ENCODE assay signal across 14 cellular contexts in genomic region chr3:158809642-158810041, GRCh38. TPM values are rescaled to one million over a fixed set of nuclear protein-coding genes. Genes with fewer than 3 reads are reported as not detected.
DNase-seq lines count a peak whose midpoint lies in the region; ATAC-seq and TF ChIP-seq lines count a peak whose summit lies in the region.
"Had no signal": no experiment of that assay in that cellular context is flagged by ENCODE, and none has a peak within 500 bp of the region (broad histone marks: within the 10 kb centered on the region; RNA-seq: fewer than 3 reads in every experiment).

No MANE protein-coding gene starts in this region.

- no peak for TF ChIP-seq CTCF in epithelial cell of esophagus (IDR thresholded peaks at IDR 0.05; ENCODE audit: insufficient read depth, low read depth, low read length, missing control alignments)
- no peak for TF ChIP-seq CTCF in spleen (IDR thresholded peaks at IDR 0.05 in 8 of 11, conservative IDR thresholded peaks at IDR 0.05 in 3 of 11)
- no peak for TF ChIP-seq CTCF in OCI-LY7 (conservative IDR thresholded peaks at IDR 0.05; ENCODE audit: low read length)
- TF ChIP-seq CTCF in MCF 10A (IDR thresholded peaks at IDR 0.05; ENCODE audit: unreplicated experiment): no peak
- no peak for TF ChIP-seq CTCF in Calu3 (IDR thresholded peaks at IDR 0.05; ENCODE audit: unreplicated experiment)

- WGBS in spleen, 5 donors: 62 to 85% (median 77%) methylated on average over 4 of the region's 4 CpGs

- no peaks in the 10 kb centered on the region for H3K79me2 ChIP-seq in OCI-LY7 (ENCODE audit: insufficient read depth, low read depth, low read length)

- POLR2A ChIA-PET in OCI-LY7 (lab: Charles Lee) (interaction anchor here (0.8 to 0.9 kb wide), 2 partner anchors 9 to 55 kb away, joined by 3 read pairs; no protein-coding TSS in a partner anchor), MCF 10A (lab: Yijun Ruan, JAX) (interaction anchor here (1.0 kb wide), 1 partner anchor 25 kb away, joined by 4 read pairs; no protein-coding TSS in a partner anchor)

- no peaks in the 10 kb centered on the region for H3K27me3 Mint-ChIP-seq in activated T-cell treated with anti-CD3 and anti-CD28 coated beads, Interleukin-2, amount 50 U/mL, for 72 hours (ENCODE audit: low read depth)
- no peaks in the 10 kb centered on the region for H3K27me3 Mint-ChIP-seq in activated T-cell treated with anti-CD3 and anti-CD28 coated beads, Interleukin-2, amount 50 U/mL, for 4 hours (ENCODE audit: low read depth)
- no peaks in the 10 kb centered on the region for H3K27me3 Mint-ChIP-seq in MCF 10A (ENCODE audit: insufficient read depth, unreplicated experiment)
- H3K27me3 Mint-ChIP-seq in Calu3 (ENCODE audit: unreplicated experiment): no peaks in the 10 kb centered on the region

- no peak overlapping the region for H2AFZ ChIP-seq in OCI-LY7 (ENCODE audit: low read length)

- no peak for TF ChIP-seq POLR2A in spleen (IDR thresholded peaks at IDR 0.05)

- peak overlapping the region in 1 of 2 donors; percentile 5 for H3K4me3 Mint-ChIP-seq in activated T-cell treated with anti-CD3 and anti-CD28 coated beads, Interleukin-2, amount 50 U/mL, for 72 hours
- no peak overlapping the region for H3K4me3 Mint-ChIP-seq in activated T-cell treated with anti-CD3 and anti-CD28 coated beads, Interleukin-2, amount 50 U/mL, for 4 hours
- no peak overlapping the region for H3K4me3 Mint-ChIP-seq in MCF 10A (ENCODE audit: unreplicated experiment)
- no peak overlapping the region for H3K4me3 Mint-ChIP-seq in Calu3 (ENCODE audit: low read depth, unreplicated experiment)

- peaks cover 0 to 87% (median 24%) of the 10 kb centered on the region in 6 donors for H3K4me1 ChIP-seq in spleen
- no peaks in the 10 kb centered on the region for H3K4me1 ChIP-seq in OCI-LY7 (ENCODE audit: insufficient read depth, low read length, poor library complexity, severe bottlenecking)

- H4K20me1 ChIP-seq in OCI-LY7 (ENCODE audit: insufficient read depth, low read length): no peaks in the 10 kb centered on the region

- CTCF ChIA-PET in OCI-LY7 (lab: Charles Lee; ENCODE audit: unreplicated experiment) (no interaction called here), MCF 10A (lab: Yijun Ruan, JAX) (interaction anchor here (0.7 kb wide), 1 partner anchor 14 kb away, joined by 3 read pairs; no protein-coding TSS in a partner anchor), Calu3 (lab: Charles Lee) (interaction anchor here (0.5 kb wide), 1 partner anchor 1319 kb away, joined by 3 read pairs; no protein-coding TSS in a partner anchor)

- no peak overlapping the region for H3K27ac Mint-ChIP-seq in activated T-cell treated with anti-CD3 and anti-CD28 coated beads, Interleukin-2, amount 50 U/mL, for 72 hours
- H3K27ac Mint-ChIP-seq in MCF 10A (ENCODE audit: low read depth, unreplicated experiment) (no peak overlapping the region), Calu3 (ENCODE audit: unreplicated experiment) (no peak overlapping the region)

- intact Hi-C loops in spleen (cut with DNase I; ENCODE audit: low total_unique reads) (no loop called here), OCI-LY7 (cut with micrococcal nuclease; ENCODE audit: unreplicated experiment) (loop anchor here (10.0 kb wide), 1 partner anchor 715 kb away; no protein-coding TSS in a partner anchor), MCF 10A (cut with micrococcal nuclease) (no loop called here), Calu3 (cut with micrococcal nuclease; ENCODE audit: unreplicated experiment) (no loop called here)

- H3K9me3 ChIP-seq in spleen (no peaks in the 10 kb centered on the region), OCI-LY7 (ENCODE audit: low read length) (no peaks in the 10 kb centered on the region)
- H3K9me3 ChIP-seq: psoas muscle had no signal

- H3K4me3 ChIP-seq in epithelial cell of esophagus (ENCODE audit: low read length) (no peak overlapping the region), spleen (peak overlapping the region in 1 of 8 donors; percentile 38), OCI-LY7 (ENCODE audit: low read depth, low read length, poor library complexity, severe bottlenecking) (no peak overlapping the region)
- H3K4me3 ChIP-seq: psoas muscle had no signal

- peaks cover 5 to 9% of the 10 kb centered on the region in 2 donors for H3K36me3 Mint-ChIP-seq in activated T-cell treated with anti-CD3 and anti-CD28 coated beads, Interleukin-2, amount 50 U/mL, for 72 hours (ENCODE audit: insufficient read depth in 2 of 2)
- peaks cover 55% of the 10 kb centered on the region for H3K36me3 Mint-ChIP-seq in activated T-cell treated with anti-CD3 and anti-CD28 coated beads, Interleukin-2, amount 50 U/mL, for 4 hours (ENCODE audit: insufficient read depth)
- H3K36me3 Mint-ChIP-seq in MCF 10A (ENCODE audit: insufficient read depth, unreplicated experiment) (peaks cover 75% of the 10 kb centered on the region), Calu3 (ENCODE audit: insufficient read depth, unreplicated experiment) (no peaks in the 10 kb centered on the region)

- peaks cover 13% of the 10 kb centered on the region for H3K4me1 Mint-ChIP-seq in activated T-cell treated with anti-CD3 and anti-CD28 coated beads, Interleukin-2, amount 50 U/mL, for 72 hours (ENCODE audit: low read depth)
- H3K4me1 Mint-ChIP-seq in activated T-cell treated with anti-CD3 and anti-CD28 coated beads, Interleukin-2, amount 50 U/mL, for 4 hours (ENCODE audit: low read depth): peaks cover 13% of the 10 kb centered on the region
- H3K4me1 Mint-ChIP-seq in MCF 10A (ENCODE audit: insufficient read depth, unreplicated experiment) (peaks cover 3% of the 10 kb centered on the region), Calu3 (ENCODE audit: low read depth, unreplicated experiment) (peaks cover 2% of the 10 kb centered on the region)

- no peaks in the 10 kb centered on the region for H3K27me3 ChIP-seq in spleen (replicated peaks in 1 of 7)
- H3K27me3 ChIP-seq: foreskin keratinocyte had no signal

- peak; percentile 72 to 81 for ATAC-seq in activated T-cell treated with anti-CD3 and anti-CD28 coated beads, Interleukin-2, amount 50 U/mL, for 72 hours (replicated peaks in 1 of 2)
- no peak for ATAC-seq in activated T-cell treated with anti-CD3 and anti-CD28 coated beads, Interleukin-2, amount 50 U/mL, for 4 hours
- ATAC-seq: foreskin keratinocyte had no signal

- no peaks in the 10 kb centered on the region for H3K9me3 Mint-ChIP-seq in activated T-cell treated with anti-CD3 and anti-CD28 coated beads, Interleukin-2, amount 50 U/mL, for 72 hours
- no peaks in the 10 kb centered on the region for H3K9me3 Mint-ChIP-seq in activated T-cell treated with anti-CD3 and anti-CD28 coated beads, Interleukin-2, amount 50 U/mL, for 4 hours
- H3K9me3 Mint-ChIP-seq in MCF 10A (ENCODE audit: unreplicated experiment): no peaks in the 10 kb centered on the region
- H3K9me3 Mint-ChIP-seq in Calu3 (ENCODE audit: low read depth, unreplicated experiment): no peaks in the 10 kb centered on the region

- H3K36me3 ChIP-seq in spleen (peaks cover 7 to 100% (median 72%) of the 10 kb centered on the region in 6 donors), OCI-LY7 (ENCODE audit: insufficient read depth, low read length) (peaks cover 83% of the 10 kb centered on the region)

- H3K27ac ChIP-seq in spleen (peak overlapping the region in 7 of 8 donors; percentile 55 to 90 (median 82)), OCI-LY7 (ENCODE audit: low read depth, low read length, poor library complexity, severe bottlenecking) (no peak overlapping the region)
- H3K27ac ChIP-seq: foreskin keratinocyte, psoas muscle had no signal

- no peak for DNase-seq in activated T-cell treated with anti-CD3 and anti-CD28 coated beads, Interleukin-2, amount 50 U/mL, for 72 hours
- DNase-seq in activated T-cell treated with anti-CD3 and anti-CD28 coated beads, Interleukin-2, amount 50 U/mL, for 4 hours: no peak
- DNase-seq in RPMI7951 (ENCODE audit: low read depth): peak; percentile 30
- peak; percentile 20 for DNase-seq in epithelial cell of esophagus (ENCODE audit: low read depth)
- no peak for DNase-seq in spleen
- no peak for DNase-seq in OCI-LY7 (ENCODE audit: low spot score)
- DNase-seq in MCF 10A (ENCODE audit: unreplicated experiment): no peak
- no peak for DNase-seq in Calu3
- DNase-seq: dermis blood vessel endothelial cell; foreskin keratinocyte; mammary epithelial cell; NCI-H1417; NK-92 treated with Interleukin-12 subunit alpha and Interleukin-12 subunit beta, amount 100 ng/mL, for 24 hours; psoas muscle had no signal

- no peaks in the 10 kb centered on the region for H3K9me2 ChIP-seq in OCI-LY7 (ENCODE audit: insufficient read depth, low read length)

- no peak overlapping the region for H3K4me2 ChIP-seq in OCI-LY7 (ENCODE audit: low read length)

- BruUV-seq in OCI-LY7 (replicated peaks; lab: Mats Ljungman, UMichigan) (no TSS peak), MCF 10A (replicated peaks; lab: Mats Ljungman, UMichigan) (no TSS peak), Calu3 (replicated peaks; lab: Mats Ljungman, UMichigan) (no TSS peak)

RNA-seq across cellular contexts. Expression of gene MFSD1, which starts 7.8 kb away (rescaled TPM):
- 10 to 100 TPM; 11.2 to 17.5 TPM for total RNA-seq in activated T-cell treated with anti-CD3 and anti-CD28 coated beads, Interleukin-2, amount 50 U/mL, for 72 hours
- total RNA-seq in activated T-cell treated with anti-CD3 and anti-CD28 coated beads, Interleukin-2, amount 50 U/mL, for 4 hours: 10 to 100 TPM; 19.8 to 25.2 (median 20.2) TPM
- total RNA-seq in RPMI7951 (2014; rRNA removed; shearing (Covaris generic)): 105 and 119 TPM in 2 replicates
- total RNA-seq in spleen (100 to 1,000 TPM in 5 of 7 donors, 10 to 100 TPM in 2; 65.6 to 155 (median 129) TPM), OCI-LY7 (2022) (22.7 and 27.3 TPM in 2 replicates), MCF 10A (2022) (28.9 and 34.7 TPM in 2 replicates), Calu3 (2022) (95.8 and 100 TPM in 2 replicates)
- polyA plus RNA-seq in spleen: 10 to 100 TPM; 34.5 to 46.3 (median 42.9) TPM
- 19.8 and 26.0 TPM in 2 replicates for total RNA-seq in OCI-LY7 (2014; rRNA removed; shearing (Covaris generic))

Comparison
In these comparisons a context has a peak if more than half of its experiments do, and no peak if none do; other contexts are left out.
1. ATAC-seq: peak in activated T-cell treated with anti-CD3 and anti-CD28 coated beads, Interleukin-2, amount 50 U/mL, for 72 hours (2 of 2); none in activated T-cell treated with anti-CD3 and anti-CD28 coated beads, Interleukin-2, amount 50 U/mL, for 4 hours (0 of 2).
2. DNase-seq: peak in RPMI7951 (single experiment) and epithelial cell of esophagus (single experiment); none in activated T-cell treated with anti-CD3 and anti-CD28 coated beads, Interleukin-2, amount 50 U/mL, for 72 hours (0 of 2), activated T-cell treated with anti-CD3 and anti-CD28 coated beads, Interleukin-2, amount 50 U/mL, for 4 hours (single experiment), spleen (single experiment), OCI-LY7 (single experiment), MCF 10A (single experiment) and Calu3 (single experiment).